Comparison of ENCODE assay signal across 17 cellular contexts in genomic region chr3:71874618-71875017, GRCh38.
A peak's percentile ranks its signal among the peaks of the same experiment; 100 is the strongest.
DNase-seq lines count a peak whose midpoint lies in the region; ATAC-seq, FAIRE-seq and TF ChIP-seq lines count a peak whose summit lies in the region.
"Had no signal": no experiment of that assay in that cellular context is flagged by ENCODE, and none has a peak within 500 bp of the region (broad histone marks: within the 10 kb centered on the region; RNA-seq: fewer than 3 reads in every experiment).

No MANE protein-coding gene starts in this region.

- H3K4me3 Mint-ChIP-seq in activated naive CD4-positive, alpha-beta T cell treated with anti-CD3 and anti-CD28 coated beads, Interleukin-2, amount 10 ng/mL, durations not matched to agents 7 days and 5 days, result no peak overlapping the region
- H3K4me3 Mint-ChIP-seq: naive thymus-derived CD4-positive, alpha-beta T cell; stimulated activated memory B cell treated with anti-CD40 and anti-IgM and Interleukin-4, amounts not matched to agents 10 μg/mL and 1 μg/mL and 100 μg/mL, for 72 hours had no signal

- H3K27ac Mint-ChIP-seq in activated naive CD4-positive, alpha-beta T cell treated with anti-CD3 and anti-CD28 coated beads, Interleukin-2, amount 10 ng/mL, durations not matched to agents 7 days and 5 days, result no peak overlapping the region
- H3K27ac Mint-ChIP-seq: CD4-positive, alpha-beta memory T cell; naive thymus-derived CD4-positive, alpha-beta T cell; stimulated activated memory B cell treated with anti-CD40 and anti-IgM and Interleukin-4, amounts not matched to agents 10 μg/mL and 1 μg/mL and 100 μg/mL, for 72 hours had no signal

- no peak for TF ChIP-seq CTCF in HepG2 (CRISPR knock-in tag; IDR thresholded peaks at IDR 0.05)

- POLR2A ChIA-PET in HepG2 (lab: Yijun Ruan, JAX), result no interaction called here

- no peak for TF ChIP-seq RAD21 in HepG2 (CRISPR knock-in tag; IDR thresholded peaks at IDR 0.05)

- intact Hi-C loops in HepG2 (cut with micrococcal nuclease; ENCODE audit: unreplicated experiment), result loop anchor here (1.0 to 10.0 kb wide), 3 partner anchors 80 to 948 kb away; no protein-coding TSS in a partner anchor

- ATAC-seq in GM18868 (IDR thresholded peaks at IDR 0.05; ENCODE audit: unreplicated experiment), result peak; percentile 46
- no peak for ATAC-seq in HepG2
- no peak for ATAC-seq in HG02981 (IDR thresholded peaks at IDR 0.05; ENCODE audit: unreplicated experiment)

- H3K79me2 ChIP-seq in HepG2 (ENCODE audit: insufficient read depth, low read length), result no peaks in the 10 kb centered on the region

- no peaks in the 10 kb centered on the region for H4K20me1 ChIP-seq in HepG2 (ENCODE audit: insufficient read depth, low read length)

- DNase-seq in activated naive CD4-positive, alpha-beta T cell treated with Interleukin-2 at 50 U/mL for 16 hours, result peak; percentile 4
- no peak for DNase-seq in activated naive CD4-positive, alpha-beta T cell treated with anti-CD3 and anti-CD28 coated beads, Interleukin-2, amount 10 ng/mL, durations not matched to agents 7 days and 5 days
- DNase-seq in OCI-M1 (lab: John Stamatoyannopoulos, UW) (peak; percentile 5), HepG2 (ENCODE audit: low spot score) (no peak), NCI-H510A treated with DMSO at 0.1 percent for 48 hours (lab: John Stamatoyannopoulos, UW) (no peak)
- DNase-seq in activated effector memory CD4-positive, alpha-beta T cell treated with Interleukin-2 at 50 U/mL for 16 hours, result no peak
- DNase-seq: cortex of kidney, mesendoderm, MG63 had no signal

- H3K36me3 Mint-ChIP-seq in activated naive CD4-positive, alpha-beta T cell treated with anti-CD3 and anti-CD28 coated beads, Interleukin-2, amount 10 ng/mL, durations not matched to agents 7 days and 5 days, result no peaks in the 10 kb centered on the region
- H3K36me3 Mint-ChIP-seq: CD4-positive, alpha-beta memory T cell; naive thymus-derived CD4-positive, alpha-beta T cell; stimulated activated memory B cell treated with anti-CD40 and anti-IgM and Interleukin-4, amounts not matched to agents 10 μg/mL and 1 μg/mL and 100 μg/mL, for 72 hours had no signal

- no peaks in the 10 kb centered on the region for H3K27me3 ChIP-seq in HepG2 (ENCODE audit: control insufficient read depth in 1 of 2, insufficient read depth in 2 of 2, low read length in 2 of 2)
- H3K27me3 ChIP-seq: MG63 had no signal

- no peak overlapping the region for H3K27ac ChIP-seq in HepG2 (ENCODE audit: extremely low read length, insufficient read depth, low read length)
- H3K27ac ChIP-seq: spleen, tibial artery had no signal

- peaks cover 21% of the 10 kb centered on the region for H3K4me1 Mint-ChIP-seq in activated naive CD4-positive, alpha-beta T cell treated with anti-CD3 and anti-CD28 coated beads, Interleukin-2, amount 10 ng/mL, durations not matched to agents 7 days and 5 days

- no peak overlapping the region for H3K4me2 ChIP-seq in HepG2 (ENCODE audit: low read depth, low read length)

- 41% methylated on average over 4 of the region's 4 CpGs for WGBS in HepG2 (ENCODE audit: low lambda C conversion rate)

- H2AFZ ChIP-seq in HepG2 (ENCODE audit: low read length), result no peak overlapping the region

- CTCF ChIA-PET in activated naive CD4-positive, alpha-beta T cell treated with anti-CD3 and anti-CD28 coated beads, Interleukin-2, amount 10 ng/mL, durations not matched to agents 7 days and 5 days (lab: Charles Lee), result interaction anchor here (0.6 to 5.0 kb wide), 20 partner anchors 9 to 1212 kb away, joined by 3 to 63 read pairs (median 4); no protein-coding TSS in a partner anchor
- CTCF ChIA-PET in HepG2 (lab: Yijun Ruan, JAX; ENCODE audit: low intra/inter-chr PET ratio, low total read pairs), result interaction anchor here (1.7 kb wide), 1 partner anchor 948 kb away, joined by 6 read pairs; no protein-coding TSS in a partner anchor

- BruUV-seq in HepG2 (replicated peaks; lab: Mats Ljungman, UMichigan), result no TSS peak

- no peaks in the 10 kb centered on the region for H3K9me3 ChIP-seq in HepG2 (ENCODE audit: low read length)
- H3K9me3 ChIP-seq: MG63, spleen had no signal

- TF ChIP-seq EP300 in HepG2 (IDR thresholded peaks at IDR 0.05; ENCODE audit: low read depth in 2 of 2, low read length in 2 of 2) (no peak), HepG2 (CRISPR knock-in tag; IDR thresholded peaks at IDR 0.05; ENCODE audit: borderline replicate concordance) (no peak)

- no peak for TF ChIP-seq POLR2A in HepG2 (IDR thresholded peaks at IDR 0.05; ENCODE audit: insufficient read depth in 1 of 2, low read depth in 2 of 2, low read length in 2 of 2)

- in situ Hi-C loops in HepG2 (cut with HindIII; ENCODE audit: extremely low pct_ligation_motif_present, low pct_unique_long_range_greater_than_20kb), result no loop called here

- no peaks in the 10 kb centered on the region for H3K36me3 ChIP-seq in HepG2 (replicated peaks in 1 of 2; ENCODE audit: control insufficient read depth in 1 of 2, insufficient read depth in 2 of 2, low read length in 2 of 2)
- H3K36me3 ChIP-seq: MG63, spleen, tibial artery had no signal

- H3K4me1 ChIP-seq in HepG2 (ENCODE audit: insufficient read depth, low read length), result no peaks in the 10 kb centered on the region
- H3K4me1 ChIP-seq: tibial artery had no signal

- FAIRE-seq in HepG2 (lab: Jason Lieb, UNC), result no peak
- FAIRE-seq: bronchial epithelial cell had no signal

- H3K9ac ChIP-seq in HepG2 (ENCODE audit: insufficient read depth, low read depth, low read length), result no peak overlapping the region

- no peaks in the 10 kb centered on the region for H3K9me3 Mint-ChIP-seq in activated naive CD4-positive, alpha-beta T cell treated with anti-CD3 and anti-CD28 coated beads, Interleukin-2, amount 10 ng/mL, durations not matched to agents 7 days and 5 days
- H3K9me3 Mint-ChIP-seq: CD4-positive, alpha-beta memory T cell; naive thymus-derived CD4-positive, alpha-beta T cell; stimulated activated memory B cell treated with anti-CD40 and anti-IgM and Interleukin-4, amounts not matched to agents 10 μg/mL and 1 μg/mL and 100 μg/mL, for 72 hours had no signal

- no peak overlapping the region for H3K4me3 ChIP-seq in HepG2 (replicated peaks in 1 of 3; ENCODE audit: insufficient read depth in 1 of 3, low read depth in 2 of 3, low read length in 3 of 3)
- H3K4me3 ChIP-seq: MG63, spleen, tibial artery had no signal

- H3K27me3 Mint-ChIP-seq in activated naive CD4-positive, alpha-beta T cell treated with anti-CD3 and anti-CD28 coated beads, Interleukin-2, amount 10 ng/mL, durations not matched to agents 7 days and 5 days, result no peaks in the 10 kb centered on the region
- H3K27me3 Mint-ChIP-seq: CD4-positive, alpha-beta memory T cell had no signal

TF ChIP-seq in HepG2, 621 proteins besides CTCF, POLR2A, EP300 and RAD21:
- peak; percentile 32; the same call in 1 of the 2 replicates for TF ChIP-seq CREB1 (IDR thresholded peaks at IDR 0.05)
- TF ChIP-seq CREB1 (CRISPR knock-in tag; IDR thresholded peaks at IDR 0.05), result no peak
- no peak for TF ChIP-seq ZBTB7A (CRISPR knock-in tag; IDR thresholded peaks at IDR 0.05)
- no peak for TF ChIP-seq ZNF143 (CRISPR knock-in tag; IDR thresholded peaks at IDR 0.05)
TF ChIP-seq in HepG2: peak in this region for 1.

Comparison
In these comparisons a context has a peak if more than half of its experiments do, and no peak if none do; other contexts are left out.
1. DNase-seq: peak in activated naive CD4-positive, alpha-beta T cell treated with Interleukin-2 at 50 U/mL for 16 hours (single experiment) and OCI-M1 (single experiment); none in activated naive CD4-positive, alpha-beta T cell treated with anti-CD3 and anti-CD28 coated beads, Interleukin-2, amount 10 ng/mL, durations not matched to agents 7 days and 5 days (single experiment), HepG2 (single experiment), NCI-H510A treated with DMSO at 0.1 percent for 48 hours (single experiment) and activated effector memory CD4-positive, alpha-beta T cell treated with Interleukin-2 at 50 U/mL for 16 hours (single experiment).